ENCODE assay signal across 9 cellular contexts in genomic region chr2:236745420-236746210, GRCh38.
DNase-seq lines count a peak whose midpoint lies in the region; ATAC-seq and TF ChIP-seq lines count a peak whose summit lies in the region.
"Had no signal": no experiment of that assay in that cellular context is flagged by ENCODE, and none has a peak within 500 bp of the region (broad histone marks: within the 10 kb centered on the region; RNA-seq: fewer than 3 reads in every experiment).

No MANE protein-coding gene starts in this region.

- H3K9me3 Mint-ChIP-seq in Calu3 (ENCODE audit: low read depth, unreplicated experiment) = no peaks in the 10 kb centered on the region

- no TSS peak for BruUV-seq in Calu3 (replicated peaks; lab: Mats Ljungman, UMichigan)

- H3K27ac Mint-ChIP-seq in Calu3 (ENCODE audit: unreplicated experiment) = peak overlapping the region; percentile 43

- H3K27me3 Mint-ChIP-seq in Calu3 (ENCODE audit: unreplicated experiment) = peaks cover 10% of the 10 kb centered on the region

- TF ChIP-seq CTCF in Calu3 (IDR thresholded peaks at IDR 0.05; ENCODE audit: unreplicated experiment) = no peak

- CTCF ChIA-PET in Calu3 (lab: Charles Lee) = interaction anchor here (1.1 to 1.4 kb wide), 4 partner anchors 10 to 281 kb away, joined by 3 to 7 read pairs (median 5); no protein-coding TSS in a partner anchor

- intact Hi-C loops in Calu3 (cut with micrococcal nuclease; ENCODE audit: unreplicated experiment) = loop anchor here (10.0 kb wide), 1 partner anchor 279 kb away; no protein-coding TSS in a partner anchor

- no peaks in the 10 kb centered on the region for H3K36me3 Mint-ChIP-seq in Calu3 (ENCODE audit: insufficient read depth, unreplicated experiment)

- peaks cover 26% of the 10 kb centered on the region for H3K4me1 Mint-ChIP-seq in Calu3 (ENCODE audit: low read depth, unreplicated experiment)

- no peak overlapping the region for H3K4me3 Mint-ChIP-seq in Calu3 (ENCODE audit: low read depth, unreplicated experiment)

- ATAC-seq in HG03097 (IDR thresholded peaks at IDR 0.05; ENCODE audit: low FRiP score, unreplicated experiment) = no peak
- no peak for ATAC-seq in HG02610 (IDR thresholded peaks at IDR 0.05; ENCODE audit: unreplicated experiment)

- peak; percentile 77 for DNase-seq in Calu3
- peak; percentile 53 for DNase-seq in NCI-H524 treated with DMSO at 0.1 percent for 48 hours (lab: John Stamatoyannopoulos, UW)
- DNase-seq in dedifferentiated amniotic fluid mesenchymal stem cell (ENCODE audit: extremely low spot score) = peak; percentile 47
- peak; percentile 85 for DNase-seq in non-pigmented ciliary epithelial cell (ENCODE audit: low read depth)
- no peak for DNase-seq in cerebellar nuclear complex (lab: John Stamatoyannopoulos, UW)
- DNase-seq in SHP77 treated with DMSO at 0.1 percent for 48 hours (lab: John Stamatoyannopoulos, UW) = no peak
- DNase-seq: OCI-M1 had no signal

Comparison
In these comparisons a context has a peak if more than half of its experiments do, and no peak if none do; other contexts are left out.
1. DNase-seq: peak in Calu3 (single experiment), NCI-H524 treated with DMSO at 0.1 percent for 48 hours (single experiment), dedifferentiated amniotic fluid mesenchymal stem cell (single experiment) and non-pigmented ciliary epithelial cell (single experiment); none in cerebellar nuclear complex (0 of 2) and SHP77 treated with DMSO at 0.1 percent for 48 hours (single experiment).